Comparison of ENCODE assay signal across 14 cellular contexts in genomic region chr2:105447476-105447875, GRCh38. TPM values are rescaled to one million over a fixed set of nuclear protein-coding genes. Genes with fewer than 3 reads are reported as not detected.
DNase-seq lines count a peak whose midpoint lies in the region; ATAC-seq and TF ChIP-seq lines count a peak whose summit lies in the region.
"Had no signal": no experiment of that assay in that cellular context is flagged by ENCODE, and none has a peak within 500 bp of the region (broad histone marks: within the 10 kb centered on the region; RNA-seq: fewer than 3 reads in every experiment).

No MANE protein-coding gene starts in this region.

- H3K4me3 ChIP-seq in HCT116 (replicated peaks in 1 of 2; ENCODE audit: low read depth in 1 of 2, low read length in 2 of 2) (no peak overlapping the region), astrocyte of the spinal cord (ENCODE audit: low read depth, low read length) (no peak overlapping the region)
- H3K4me3 ChIP-seq: HAP-1, SJSA1 had no signal

- H3K4me1 ChIP-seq in HCT116 (ENCODE audit: control insufficient read depth in 1 of 2, insufficient read depth in 2 of 2, low read length in 2 of 2), result peaks cover 0 to 10% of the 10 kb centered on the region in 2 experiments; a peak in 1 of 4 replicates
- H3K4me1 ChIP-seq: BE2C, HAP-1 had no signal

- in situ Hi-C loops in astrocyte of the spinal cord (cut with HindIII; ENCODE audit: low sequenced_read_pairs), result no loop called here

- peak overlapping the region; percentile 27 for H3K4me2 ChIP-seq in HCT116 (ENCODE audit: low read length)

- no peaks in the 10 kb centered on the region for H4K20me1 ChIP-seq in HCT116 (ENCODE audit: insufficient read depth)

- RAD21 ChIA-PET in HCT116 (lab: Charles Lee; ENCODE audit: low non-redundant PET in 1 of 2, low total read pairs in 2 of 2, uncharacterized antibody in 2 of 2, unreplicated experiment in 2 of 2), result no interaction called here

- no peaks in the 10 kb centered on the region for H3K79me2 ChIP-seq in HCT116 (ENCODE audit: insufficient read depth, low read length)

- ATAC-seq in HCT116, result no peak
- no peak for ATAC-seq in GM18873 (IDR thresholded peaks at IDR 0.05; ENCODE audit: low FRiP score, unreplicated experiment)
- ATAC-seq in HG02610 (IDR thresholded peaks at IDR 0.05; ENCODE audit: unreplicated experiment), result no peak
- no peak for ATAC-seq in GM18511 (IDR thresholded peaks at IDR 0.05; ENCODE audit: unreplicated experiment)
- ATAC-seq: CD8-positive, alpha-beta T cell had no signal

- H2AFZ ChIP-seq in HCT116 (ENCODE audit: low read depth, low read length, poor library complexity, severe bottlenecking), result no peak overlapping the region

- CTCF ChIA-PET in HCT116 (lab: Charles Lee), result no interaction called here

- H3K36me3 ChIP-seq in HCT116 (ENCODE audit: control insufficient read depth in 1 of 2, insufficient read depth in 2 of 2, low read length in 2 of 2), result no peaks in the 10 kb centered on the region
- H3K36me3 ChIP-seq: BE2C, HAP-1, SJSA1 had no signal

- DNase-seq in HCT116 (ENCODE audit: low read depth, low spot score), result no peak
- peak; percentile 4 for DNase-seq in astrocyte of the spinal cord (ENCODE audit: low read depth, low spot score)
- DNase-seq in kidney tubule cell (ENCODE audit: low spot score), result peak; percentile 82
- no peak for DNase-seq in islet precursor cell
- DNase-seq: BE2C; CD8-positive, alpha-beta T cell; Karpas-422; NCI-H187 treated with DMSO at 0.1 percent for 48 hours; NCI-H510A had no signal

- no peaks in the 10 kb centered on the region for H3K27me3 ChIP-seq in HCT116 (ENCODE audit: insufficient read depth, low read length)
- H3K27me3 ChIP-seq: BE2C, SJSA1 had no signal

- H3K27ac ChIP-seq in HCT116 (ENCODE audit: low read depth, low read length), result no peak overlapping the region
- H3K27ac ChIP-seq: SJSA1 had no signal

- no peak for TF ChIP-seq RAD21 in HCT116 (IDR thresholded peaks at IDR 0.05; ENCODE audit: low read depth)

- H3K9me3 ChIP-seq in HCT116 (ENCODE audit: control insufficient read depth in 1 of 2, insufficient read depth in 1 of 2, low read depth in 1 of 2, low read length in 2 of 2), result no peaks in the 10 kb centered on the region
- H3K9me3 ChIP-seq: BE2C, HAP-1, SJSA1 had no signal

- H3K9me2 ChIP-seq in HCT116 (ENCODE audit: insufficient read depth), result no peaks in the 10 kb centered on the region

- no TSS peak for BruUV-seq in HCT116 (replicated peaks; lab: Mats Ljungman, UMichigan)

- no peak for TF ChIP-seq CTCF in HCT116 (IDR thresholded peaks at IDR 0.05 in 2 of 3, conservative IDR thresholded peaks at IDR 0.05 in 1 of 3; ENCODE audit: borderline replicate concordance in 1 of 3, insufficient read depth in 1 of 3, low read depth in 2 of 3, low read length in 2 of 3)
- no peak for TF ChIP-seq CTCF in astrocyte of the spinal cord (IDR thresholded peaks at IDR 0.05; ENCODE audit: low read depth, low read length)

- H3K9ac ChIP-seq in HCT116 (ENCODE audit: low read length), result no peak overlapping the region

- no peak for TF ChIP-seq POLR2A in HCT116 (IDR thresholded peaks at IDR 0.05; ENCODE audit: borderline replicate concordance, extremely low read depth, insufficient read depth, insufficient read length)

- POLR2A ChIA-PET in HCT116 (lab: Charles Lee), result no interaction called here

- intact Hi-C loops in HCT116 (cut with micrococcal nuclease), result no loop called here

TF ChIP-seq in HCT116, 20 proteins besides CTCF, POLR2A, EP300 and RAD21:
- TF ChIP-seq, protein P1, sequence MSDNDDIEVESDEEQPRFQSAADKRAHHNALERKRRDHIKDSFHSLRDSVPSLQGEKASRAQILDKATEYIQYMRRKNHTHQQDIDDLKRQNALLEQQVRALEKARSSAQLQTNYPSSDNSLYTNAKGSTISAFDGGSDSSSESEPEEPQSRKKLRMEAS (IDR thresholded peaks at IDR 0.05), result no peak
- TF ChIP-seq REST (IDR thresholded peaks at IDR 0.05; ENCODE audit: low read depth) (no peak), EGR1 (IDR thresholded peaks at IDR 0.05; ENCODE audit: low read depth) (no peak), EZH2 (IDR thresholded peaks at IDR 0.05) (no peak), SRF (IDR thresholded peaks at IDR 0.05; ENCODE audit: low read depth) (no peak)

RNA-seq across cellular contexts. Expression of gene FHL2, which starts 48.6 kb away (rescaled TPM):
- total RNA-seq in HCT116 (2021; ENCODE audit: unreplicated experiment), result 86.6 TPM
- 150 and 161 TPM in 2 replicates for polyA plus RNA-seq in HCT116 (2012)

Comparison
In these comparisons a context has a peak if more than half of its experiments do, and no peak if none do; other contexts are left out.
1. DNase-seq: peak in astrocyte of the spinal cord (single experiment) and kidney tubule cell (single experiment); none in HCT116 (single experiment) and islet precursor cell (single experiment).